ENCODE assay signal across 31 cellular contexts in the genomic region with DNA sequence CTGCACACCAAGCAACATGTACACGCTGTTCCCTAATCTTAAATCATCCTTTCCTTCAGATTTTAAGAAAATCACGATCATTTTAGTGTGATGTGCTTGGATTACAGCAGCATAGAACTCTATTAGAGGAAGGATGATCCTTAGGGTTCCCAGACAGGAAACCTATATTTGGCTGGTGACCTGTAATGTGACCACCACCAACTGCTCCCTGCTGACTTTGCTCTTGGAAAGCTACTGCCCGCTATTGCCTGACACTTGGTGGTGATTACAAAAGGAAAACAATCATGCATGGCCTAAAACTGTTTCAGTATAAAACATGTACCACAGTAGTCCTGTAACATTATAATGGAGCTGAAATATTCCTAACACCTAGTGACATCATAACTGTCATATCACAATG. TPM values are rescaled to one million over a fixed set of nuclear protein-coding genes. Genes with fewer than 3 reads are reported as not detected.
"Had no signal": no experiment of that assay in that cellular context is flagged by ENCODE, and none has a peak within 500 bp of the region (broad histone marks: within the 10 kb centered on the region; RNA-seq: fewer than 3 reads in every experiment).

No MANE protein-coding gene starts in this region.

- H3K27ac Mint-ChIP-seq: naive thymus-derived CD4-positive, alpha-beta T cell; natural killer cell; nephron; stimulated activated effector memory CD8-positive, alpha-beta T cell treated with anti-CD3 and anti-CD28 coated beads, Interleukin-12 subunit alpha, Interleukin-12 subunit beta, amount 100 ng/mL, for 72 hours; stimulated activated naive B cell treated with anti-CD40 and anti-IgM and Interleukin-4, amounts not matched to agents 10 μg/mL and 1 μg/mL and 100 μg/mL, for 72 hours; stimulated activated naive CD8-positive, alpha-beta T cell treated with anti-CD3 and anti-CD28 coated beads, Interleukin-15, Interleukin-2, amounts not matched to agents 100 ng/mL and 50 ng/mL, for 24 hours had no signal

- ATAC-seq: naive thymus-derived CD4-positive, alpha-beta T cell; natural killer cell; pancreas; right cardiac atrium; right lobe of liver; stimulated activated effector memory CD8-positive, alpha-beta T cell treated with anti-CD3 and anti-CD28 coated beads, Interleukin-12 subunit alpha, Interleukin-12 subunit beta, amount 100 ng/mL, for 72 hours; stimulated activated naive B cell treated with anti-CD40 and anti-IgM and Interleukin-4, amounts not matched to agents 10 μg/mL and 1 μg/mL and 100 μg/mL, for 72 hours had no signal

- H3K9me3 Mint-ChIP-seq: naive thymus-derived CD4-positive, alpha-beta T cell; natural killer cell; nephron; stimulated activated effector memory CD8-positive, alpha-beta T cell treated with anti-CD3 and anti-CD28 coated beads, Interleukin-12 subunit alpha, Interleukin-12 subunit beta, amount 100 ng/mL, for 72 hours; stimulated activated naive B cell treated with anti-CD40 and anti-IgM and Interleukin-4, amounts not matched to agents 10 μg/mL and 1 μg/mL and 100 μg/mL, for 72 hours; stimulated activated naive CD8-positive, alpha-beta T cell treated with anti-CD3 and anti-CD28 coated beads, Interleukin-15, Interleukin-2, amounts not matched to agents 100 ng/mL and 50 ng/mL, for 24 hours had no signal

- H3K27ac ChIP-seq: neutrophil, pancreas, prostate gland, right lobe of liver, sigmoid colon, stomach, thoracic aorta, thyroid gland, tibial nerve, upper lobe of left lung, vagina had no signal

- H3K27me3 ChIP-seq: neutrophil, pancreas, right lobe of liver, sigmoid colon, thyroid gland, tibial nerve, upper lobe of left lung, vagina had no signal

- H3K9me3 ChIP-seq: neutrophil, pancreas, prostate gland, right lobe of liver, sigmoid colon, stomach, thoracic aorta, thyroid gland, tibial nerve, upper lobe of left lung, vagina had no signal

- H3K36me3 ChIP-seq: neutrophil, pancreas, prostate gland, right lobe of liver, sigmoid colon, stomach, thoracic aorta, thyroid gland, tibial nerve, upper lobe of left lung, vagina had no signal

- H3K4me3 ChIP-seq: pancreas, prostate gland, right lobe of liver, sigmoid colon, stomach, thoracic aorta, thyroid gland, tibial nerve, upper lobe of left lung, vagina had no signal

- H3K4me3 Mint-ChIP-seq: naive thymus-derived CD4-positive, alpha-beta T cell; natural killer cell; nephron; stimulated activated effector memory CD8-positive, alpha-beta T cell treated with anti-CD3 and anti-CD28 coated beads, Interleukin-12 subunit alpha, Interleukin-12 subunit beta, amount 100 ng/mL, for 72 hours; stimulated activated naive B cell treated with anti-CD40 and anti-IgM and Interleukin-4, amounts not matched to agents 10 μg/mL and 1 μg/mL and 100 μg/mL, for 72 hours; stimulated activated naive CD8-positive, alpha-beta T cell treated with anti-CD3 and anti-CD28 coated beads, Interleukin-15, Interleukin-2, amounts not matched to agents 100 ng/mL and 50 ng/mL, for 24 hours had no signal

- H3K27me3 Mint-ChIP-seq: stimulated activated naive B cell treated with anti-CD40 and anti-IgM and Interleukin-4, amounts not matched to agents 10 μg/mL and 1 μg/mL and 100 μg/mL, for 72 hours; stimulated activated naive CD8-positive, alpha-beta T cell treated with anti-CD3 and anti-CD28 coated beads, Interleukin-15, Interleukin-2, amounts not matched to agents 100 ng/mL and 50 ng/mL, for 24 hours had no signal

- H3K36me3 Mint-ChIP-seq: naive thymus-derived CD4-positive, alpha-beta T cell; natural killer cell; stimulated activated effector memory CD8-positive, alpha-beta T cell treated with anti-CD3 and anti-CD28 coated beads, Interleukin-12 subunit alpha, Interleukin-12 subunit beta, amount 100 ng/mL, for 72 hours; stimulated activated naive B cell treated with anti-CD40 and anti-IgM and Interleukin-4, amounts not matched to agents 10 μg/mL and 1 μg/mL and 100 μg/mL, for 72 hours had no signal

- DNase-seq: naive thymus-derived CD4-positive, alpha-beta T cell; natural killer cell; nucleus accumbens; pancreas; right cardiac atrium; right lobe of liver; sigmoid colon; small intestine; stimulated activated CD4-positive, alpha-beta T cell treated with anti-CD3 and anti-CD28 coated beads, Interleukin-15, amount 100 ng/mL, for 24 hours; stimulated activated CD4-positive, alpha-beta T cell treated with anti-CD3 and anti-CD28 coated beads, Interleukin-2, amount 100 ng/mL, for 24 hours; stimulated activated CD4-positive, alpha-beta T cell treated with anti-CD3 and anti-CD28 coated beads, Interleukin-2, amount 100 ng/mL, for 48 hours; stimulated activated CD4-positive, alpha-beta T cell treated with anti-CD3 and anti-CD28 coated beads, Interleukin-4, amount 100 ng/mL, for 24 hours; stimulated activated naive B cell treated with anti-CD40 and anti-IgM and Interleukin-4, amounts not matched to agents 10 μg/mL and 1 μg/mL and 100 μg/mL, for 72 hours; stimulated activated naive CD4-positive, alpha-beta T cell treated with Interleukin-2 at 50 U/mL for 16 hours; stomach; thyroid gland; trophoblast cell had no signal

- H3K4me1 Mint-ChIP-seq: naive thymus-derived CD4-positive, alpha-beta T cell; natural killer cell; stimulated activated effector memory CD8-positive, alpha-beta T cell treated with anti-CD3 and anti-CD28 coated beads, Interleukin-12 subunit alpha, Interleukin-12 subunit beta, amount 100 ng/mL, for 72 hours had no signal

- H3K4me1 ChIP-seq: pancreas, prostate gland, right lobe of liver, sigmoid colon, stomach, thyroid gland, tibial nerve, upper lobe of left lung, vagina had no signal

RNA-seq across cellular contexts. Expression of a gene that starts 27.2 kb away (rescaled TPM):
- total RNA-seq: naive thymus-derived CD4-positive, alpha-beta T cell; natural killer cell; omental fat pad; osteocyte; posterior vena cava; renal cortical epithelial cell; sigmoid colon; subcutaneous adipose tissue; thoracic aorta; tibial nerve; vagina had no signal
